In the genomic region with DNA sequence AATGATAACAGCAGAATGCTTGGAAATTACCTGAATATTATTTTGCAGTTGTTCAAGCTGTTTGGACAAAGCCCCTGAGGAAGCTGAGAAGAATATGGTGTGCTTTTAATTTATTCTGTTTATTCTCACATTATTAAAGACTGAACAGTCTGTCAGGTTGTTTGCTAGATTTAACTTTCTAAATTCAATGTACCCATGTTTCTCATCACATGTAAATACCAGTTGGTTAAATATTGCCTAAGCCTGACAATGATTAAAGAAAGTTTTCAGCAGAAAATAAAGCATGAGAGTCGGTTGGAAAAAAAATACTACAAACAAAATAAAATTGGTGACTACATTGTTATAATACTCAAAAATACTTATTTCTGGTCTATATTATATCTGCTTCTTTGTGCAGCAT, we compare ENCODE assay signal across 24 cellular contexts.
DNase-seq lines count a peak whose midpoint lies in the region; ATAC-seq and TF ChIP-seq lines count a peak whose summit lies in the region.
"Had no signal": no experiment of that assay in that cellular context is flagged by ENCODE, and none has a peak within 500 bp of the region (broad histone marks: within the 10 kb centered on the region; RNA-seq: fewer than 3 reads in every experiment).

No MANE protein-coding gene starts in this region.

- H3K36me3 Mint-ChIP-seq in nephron (ENCODE audit: low read depth): no peaks in the 10 kb centered on the region
- peaks cover 0 to 3% of the 10 kb centered on the region in 2 donors for H3K36me3 Mint-ChIP-seq in activated naive CD4-positive, alpha-beta T cell treated with anti-CD3 and anti-CD28 coated beads, Interleukin-2, amount 50 U/mL, for 72 hours
- H3K36me3 Mint-ChIP-seq: CD14-positive monocyte; CD4-positive, CD25-positive, alpha-beta regulatory T cell; CD8-positive, alpha-beta T cell had no signal

- peak; percentile 69 for ATAC-seq in left lobe of liver
- ATAC-seq in activated naive CD4-positive, alpha-beta T cell treated with anti-CD3 and anti-CD28 coated beads, Interleukin-2, amount 50 U/mL, for 72 hours: no peak
- ATAC-seq: CD8-positive, alpha-beta T cell; GM12878 had no signal

- H3K4me1 Mint-ChIP-seq in nephron: no peaks in the 10 kb centered on the region
- H3K4me1 Mint-ChIP-seq: CD14-positive monocyte; CD4-positive, CD25-positive, alpha-beta regulatory T cell had no signal

- H3K4me3 ChIP-seq in epithelial cell of proximal tubule (ENCODE audit: low read depth, low read length): no peak overlapping the region
- H3K4me3 ChIP-seq: BLaER1, GM12878 had no signal

- peak; percentile 7 for DNase-seq in epithelial cell of proximal tubule (ENCODE audit: low read depth)
- peak; percentile 12 for DNase-seq in kidney tubule cell (ENCODE audit: low spot score)
- DNase-seq in left lobe of liver (ENCODE audit: low spot score): no peak
- no peak for DNase-seq in T-helper 2 cell
- DNase-seq in SIG-M5 (lab: John Stamatoyannopoulos, UW): no peak
- no peak for DNase-seq in activated naive CD4-positive, alpha-beta T cell treated with anti-CD3 and anti-CD28 coated beads, Interleukin-2, amount 50 U/mL, for 72 hours (ENCODE audit: low spot score in 2 of 2)
- DNase-seq in NCI-H1105 treated with DMSO at 0.1 percent for 48 hours (lab: John Stamatoyannopoulos, UW): no peak
- DNase-seq: 8988T; ACHN; BE2C; C1 segment of cervical spinal cord; CD4-positive, CD25-positive, alpha-beta regulatory T cell; CD8-positive, alpha-beta T cell; DMS 273 treated with DMSO at 0.1 percent for 48 hours; DMS153; DMS53; DMS79; DND-41; EL; GDM1 had no signal

- TF ChIP-seq CTCF in epithelial cell of proximal tubule (conservative IDR thresholded peaks at IDR 0.05; ENCODE audit: low read depth, low read length): no peak
- no peak for TF ChIP-seq CTCF in nephron (IDR thresholded peaks at IDR 0.05; ENCODE audit: unreplicated experiment in 3 of 3)

- no peak overlapping the region for H3K4me3 Mint-ChIP-seq in nephron
- H3K4me3 Mint-ChIP-seq: CD14-positive monocyte; CD4-positive, CD25-positive, alpha-beta regulatory T cell; CD8-positive, alpha-beta T cell had no signal

- peak overlapping the region; percentile 26 to 75 (median 45) for H3K27ac Mint-ChIP-seq in nephron
- H3K27ac Mint-ChIP-seq in activated naive CD4-positive, alpha-beta T cell treated with anti-CD3 and anti-CD28 coated beads, Interleukin-2, amount 50 U/mL, for 72 hours: no peak overlapping the region
- H3K27ac Mint-ChIP-seq: CD14-positive monocyte; CD4-positive, CD25-positive, alpha-beta regulatory T cell; CD8-positive, alpha-beta T cell had no signal

- H3K9me3 Mint-ChIP-seq in nephron: peaks cover 5% of the 10 kb centered on the region
- H3K9me3 Mint-ChIP-seq in activated naive CD4-positive, alpha-beta T cell treated with anti-CD3 and anti-CD28 coated beads, Interleukin-2, amount 50 U/mL, for 72 hours: peaks cover 15 to 20% of the 10 kb centered on the region in 2 donors

- no peaks in the 10 kb centered on the region for H3K27me3 Mint-ChIP-seq in nephron (ENCODE audit: low read depth)
- H3K27me3 Mint-ChIP-seq: CD4-positive, CD25-positive, alpha-beta regulatory T cell had no signal

Comparison
In these comparisons a context has a peak if more than half of its experiments do, and no peak if none do; other contexts are left out.
1. DNase-seq: peak in epithelial cell of proximal tubule (single experiment) and kidney tubule cell (single experiment); none in left lobe of liver (single experiment), T-helper 2 cell (0 of 5), SIG-M5 (single experiment), activated naive CD4-positive, alpha-beta T cell treated with anti-CD3 and anti-CD28 coated beads, Interleukin-2, amount 50 U/mL, for 72 hours (0 of 2) and NCI-H1105 treated with DMSO at 0.1 percent for 48 hours (single experiment).
2. H3K27ac Mint-ChIP-seq: peak in nephron (3 of 3); none in activated naive CD4-positive, alpha-beta T cell treated with anti-CD3 and anti-CD28 coated beads, Interleukin-2, amount 50 U/mL, for 72 hours (0 of 2).